In genomic region chr19:16005925-16006324, GRCh38 we compare ENCODE assay signal across 39 cellular contexts. TPM values are rescaled to one million over a fixed set of nuclear protein-coding genes. Genes with fewer than 3 reads are reported as not detected.
"Had no signal": no experiment of that assay in that cellular context is flagged by ENCODE, and none has a peak within 500 bp of the region (broad histone marks: within the 10 kb centered on the region; RNA-seq: fewer than 3 reads in every experiment).

No MANE protein-coding gene starts in this region.

- H3K36me3 ChIP-seq: MG63 had no signal

- H3K9me3 ChIP-seq: MG63 had no signal

- H3K4me3 ChIP-seq: MG63 had no signal

- H3K9ac ChIP-seq: KMS-11 had no signal

- DNase-seq: Karpas-422, Kasumi-1, MG63, MM.1S, MV-4-11, NCI-H1048, NCI-H1092, NCI-H1092 treated with DMSO at 0.1 percent for 48 hours, NCI-H1105, NCI-H1105 treated with DMSO at 0.1 percent for 48 hours, NCI-H1417, NCI-H1417 treated with DMSO at 0.1 percent for 48 hours, NCI-H1436, NCI-H1436 treated with DMSO at 0.1 percent for 48 hours, NCI-H146, NCI-H1694, NCI-H1694 treated with DMSO at 0.1 percent for 48 hours, NCI-H187, NCI-H187 treated with DMSO at 0.1 percent for 48 hours, NCI-H1930, NCI-H2029, NCI-H2029 treated with DMSO at 0.1 percent for 48 hours, NCI-H2081, NCI-H2081 treated with DMSO at 0.1 percent for 48 hours, NCI-H2107, NCI-H2171, NCI-H2171 treated with DMSO at 0.1 percent for 48 hours, NCI-H2227 treated with DMSO at 0.1 percent for 48 hours, NCI-H226, NCI-H345, NCI-H446, NCI-H446 treated with DMSO at 0.1 percent for 48 hours, NCI-H510A, NCI-H510A treated with DMSO at 0.1 percent for 48 hours had no signal

- H3K4me2 ChIP-seq: KMS-11 had no signal

- H3K27ac ChIP-seq: KMS-11 had no signal

RNA-seq across cellular contexts. Expression of gene OR10H4, which starts 57.1 kb away (rescaled TPM):
- total RNA-seq: LHCN-M2, M059J, MCF 10A, NCI-H460 had no signal
